12 cellular contexts compared by ENCODE assay signal in the genomic region with DNA sequence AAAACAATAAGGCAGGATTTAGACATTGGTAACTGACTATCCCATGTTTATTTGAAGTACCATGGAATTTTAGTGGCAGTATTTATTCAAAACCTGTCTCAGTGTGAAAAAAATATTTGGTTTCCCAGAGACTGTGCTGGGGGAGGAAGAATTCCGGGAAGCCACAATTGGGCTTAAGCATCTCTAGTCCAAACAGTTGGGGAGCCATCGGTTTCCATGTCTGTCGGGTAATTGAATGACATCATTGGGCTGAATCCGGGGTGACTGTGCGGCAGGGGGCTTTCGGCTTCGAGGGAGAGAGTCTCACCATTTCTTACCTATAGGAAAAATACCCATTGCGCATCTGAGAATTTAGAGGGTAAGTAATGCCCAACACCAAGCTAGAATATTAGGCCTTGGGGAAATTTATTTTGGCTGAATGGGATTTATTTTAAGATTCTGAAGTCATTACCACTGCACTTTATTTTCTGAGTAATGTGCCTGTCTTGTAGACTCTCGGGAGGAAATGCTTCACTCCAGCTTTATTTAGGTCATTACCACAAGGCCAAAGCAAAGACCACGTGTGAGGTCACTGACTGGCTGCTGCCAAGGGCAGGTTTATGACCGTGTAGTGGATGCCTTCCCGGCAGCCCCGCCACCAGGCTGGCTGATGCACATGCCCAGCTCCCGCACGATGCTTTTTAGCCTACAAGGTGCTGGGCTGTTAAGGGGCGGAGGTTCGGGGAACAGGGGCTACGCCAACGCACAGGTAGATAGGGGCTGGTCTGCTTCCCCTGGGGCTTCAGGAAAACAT. TPM values are rescaled to one million over a fixed set of nuclear protein-coding genes. Genes with fewer than 3 reads are reported as not detected.
DNase-seq lines count a peak whose midpoint lies in the region; ATAC-seq, FAIRE-seq and TF ChIP-seq lines count a peak whose summit lies in the region.
"Had no signal": no experiment of that assay in that cellular context is flagged by ENCODE, and none has a peak within 500 bp of the region (broad histone marks: within the 10 kb centered on the region; RNA-seq: fewer than 3 reads in every experiment).

No MANE protein-coding gene starts in this region.

- no peak overlapping the region for H3K27ac Mint-ChIP-seq in activated naive CD8-positive, alpha-beta T cell treated with anti-CD3 and anti-CD28 coated beads for 36 hours
- H3K27ac Mint-ChIP-seq: GM23338 had no signal

- peaks cover 4 to 20% of the 10 kb centered on the region in 2 donors for H3K4me1 ChIP-seq in ascending aorta
- H3K4me1 ChIP-seq in stomach smooth muscle (ENCODE audit: control insufficient read depth, insufficient read depth, low read length), result no peaks in the 10 kb centered on the region
- H3K4me1 ChIP-seq: Peyer's patch had no signal

- H3K27me3 ChIP-seq in ascending aorta (no peaks in the 10 kb centered on the region), stomach smooth muscle (ENCODE audit: control insufficient read depth in 1 of 2, insufficient read depth in 2 of 2, low read length in 2 of 2) (no peaks in the 10 kb centered on the region)
- H3K27me3 ChIP-seq: Peyer's patch had no signal

- peak overlapping the region; percentile 88 to 90 for H3K27ac ChIP-seq in ascending aorta
- peak overlapping the region; percentile 41 for H3K27ac ChIP-seq in stomach smooth muscle (ENCODE audit: low read length)

- H3K9me3 ChIP-seq in ascending aorta (no peaks in the 10 kb centered on the region), stomach smooth muscle (ENCODE audit: control insufficient read depth in 2 of 2, low read length in 2 of 2) (no peaks in the 10 kb centered on the region)
- H3K9me3 ChIP-seq: Peyer's patch had no signal

- no peak for FAIRE-seq in H54 (lab: Jason Lieb, UNC)

- intact Hi-C loops in ascending aorta (cut with DNase I), result loop anchor here (1.0 to 10.0 kb wide), 7 partner anchors 9 to 433 kb away; partner anchors contain the start of genes PRDM15 and ZBTB21

- H3K4me3 ChIP-seq in ascending aorta, result no peak overlapping the region
- H3K4me3 ChIP-seq in stomach smooth muscle (ENCODE audit: low read length in 2 of 2), result no peak overlapping the region
- H3K4me3 ChIP-seq: GM23338, Peyer's patch had no signal

- no peaks in the 10 kb centered on the region for H3K9me3 Mint-ChIP-seq in activated naive CD8-positive, alpha-beta T cell treated with anti-CD3 and anti-CD28 coated beads for 36 hours

- ATAC-seq in omental fat pad (ENCODE audit: low FRiP score), result no peak
- ATAC-seq in HG03039 (IDR thresholded peaks at IDR 0.05; ENCODE audit: unreplicated experiment), result no peak
- ATAC-seq: GM23338 had no signal

- no peak overlapping the region for H3K4me3 Mint-ChIP-seq in activated naive CD8-positive, alpha-beta T cell treated with anti-CD3 and anti-CD28 coated beads for 36 hours
- H3K4me3 Mint-ChIP-seq: GM23338 had no signal

- H3K9ac ChIP-seq in stomach smooth muscle (ENCODE audit: low read length in 2 of 2), result no peak overlapping the region

- H3K36me3 Mint-ChIP-seq in activated naive CD8-positive, alpha-beta T cell treated with anti-CD3 and anti-CD28 coated beads for 36 hours, result no peaks in the 10 kb centered on the region

- H3K27me3 Mint-ChIP-seq in activated naive CD8-positive, alpha-beta T cell treated with anti-CD3 and anti-CD28 coated beads for 36 hours, result no peaks in the 10 kb centered on the region

- TF ChIP-seq CTCF in ascending aorta (IDR thresholded peaks at IDR 0.05) (peak in 2 of 3 experiments; percentile 8 to 27), omental fat pad (IDR thresholded peaks at IDR 0.05) (no peak)

- H3K4me1 Mint-ChIP-seq in activated naive CD8-positive, alpha-beta T cell treated with anti-CD3 and anti-CD28 coated beads for 36 hours, result peaks cover 6% of the 10 kb centered on the region
- H3K4me1 Mint-ChIP-seq: GM23338 had no signal

- TF ChIP-seq POLR2A in H54 (IDR thresholded peaks at IDR 0.05; ENCODE audit: low read depth, low read length), result no peak

- DNase-seq in H54 (ENCODE audit: insufficient read length, low spot score) (peak; percentile 97), ascending aorta (ENCODE audit: low spot score in 2 of 2) (peak; percentile 80 to 96), iris pigment epithelial cell (ENCODE audit: low read depth) (peak; percentile 96), omental fat pad (ENCODE audit: low spot score) (no peak), NCI-H69 (lab: John Stamatoyannopoulos, UW) (no peak)
- DNase-seq in activated naive CD8-positive, alpha-beta T cell treated with anti-CD3 and anti-CD28 coated beads for 36 hours, result no peak
- DNase-seq: activated T-cell treated with anti-CD3 and anti-CD28 coated beads, Interleukin-2, amount 50 U/mL, for 48 hours; trophoblast cell had no signal

- H3K36me3 ChIP-seq in ascending aorta, result no peaks in the 10 kb centered on the region
- no peaks in the 10 kb centered on the region for H3K36me3 ChIP-seq in stomach smooth muscle (ENCODE audit: control insufficient read depth in 2 of 2, insufficient read depth in 2 of 2, low read length in 2 of 2)
- H3K36me3 ChIP-seq: Peyer's patch had no signal

RNA-seq across cellular contexts. Expression of gene UMODL1, which starts 23.1 kb away (rescaled TPM):
- total RNA-seq in ascending aorta (not detected), omental fat pad (not detected)
- not detected for total RNA-seq in activated naive CD8-positive, alpha-beta T cell treated with anti-CD3 and anti-CD28 coated beads for 36 hours
- total RNA-seq: GM23338 had no signal

RNA-seq across cellular contexts. Expression of gene ZBTB21, which starts 37.9 kb away (rescaled TPM):
- total RNA-seq in ascending aorta, result 11.1 TPM
- 10 to 100 TPM; 11.6 to 27.8 (median 18.9) TPM for total RNA-seq in omental fat pad
- 10 to 100 TPM; 29.6 to 29.7 TPM for total RNA-seq in activated naive CD8-positive, alpha-beta T cell treated with anti-CD3 and anti-CD28 coated beads for 36 hours

Comparison
In these comparisons a context has a peak if more than half of its experiments do, and no peak if none do; other contexts are left out.
1. DNase-seq: peak in H54 (single experiment), ascending aorta (2 of 2) and iris pigment epithelial cell (single experiment); none in omental fat pad (single experiment), activated naive CD8-positive, alpha-beta T cell treated with anti-CD3 and anti-CD28 coated beads for 36 hours (single experiment) and NCI-H69 (single experiment).
2. CTCF ChIP-seq: peak in ascending aorta (2 of 3); none in omental fat pad (0 of 3).